ENCODE assay signal across 1 cellular context in the genomic region with DNA sequence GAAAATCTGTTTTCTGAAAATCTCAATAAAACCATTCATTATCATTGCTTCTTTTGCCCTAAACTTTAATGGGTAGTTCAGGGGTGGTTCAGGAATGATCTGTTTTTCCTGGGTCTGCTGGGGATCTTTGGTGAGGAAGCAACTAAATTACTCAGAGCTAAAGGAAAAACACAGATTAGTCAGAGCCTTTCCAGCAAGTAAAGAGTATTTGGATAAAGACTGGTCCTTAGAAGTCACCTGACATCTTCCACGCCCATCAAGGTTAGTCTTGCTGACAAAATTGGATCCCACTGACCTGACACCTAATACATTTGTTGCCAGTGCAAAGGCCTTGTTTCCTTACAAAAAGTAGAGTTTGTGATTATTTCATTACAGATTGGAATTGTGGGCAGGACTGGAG.
TF ChIP-seq lines count a peak whose summit lies in the region.

No MANE protein-coding gene starts in this region.

TF ChIP-seq in H1, 55 proteins besides CTCF, POLR2A, EP300 and RAD21 (continued from another document):
- TF ChIP-seq, protein P1, sequence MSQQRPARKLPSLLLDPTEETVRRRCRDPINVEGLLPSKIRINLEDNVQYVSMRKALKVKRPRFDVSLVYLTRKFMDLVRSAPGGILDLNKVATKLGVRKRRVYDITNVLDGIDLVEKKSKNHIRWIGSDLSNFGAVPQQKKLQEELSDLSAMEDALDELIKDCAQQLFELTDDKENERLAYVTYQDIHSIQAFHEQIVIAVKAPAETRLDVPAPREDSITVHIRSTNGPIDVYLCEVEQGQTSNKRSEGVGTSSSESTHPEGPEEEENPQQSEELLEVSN (IDR thresholded peaks at IDR 0.05) = no peak
- TF ChIP-seq RBBP5 (IDR thresholded peaks at IDR 0.05; ENCODE audit: borderline replicate concordance, low read depth, low read length) (no peak), HDAC6 (IDR thresholded peaks at IDR 0.05; ENCODE audit: low read depth, low read length) (no peak), SRF (IDR thresholded peaks at IDR 0.05; ENCODE audit: low read depth, low read length) (no peak), BRCA1 (IDR thresholded peaks at IDR 0.05; ENCODE audit: low read depth, low read length) (no peak)
